16 cellular contexts compared by ENCODE assay signal in genomic region chr5:32302822-32303754, GRCh38. TPM values are rescaled to one million over a fixed set of nuclear protein-coding genes. Genes with fewer than 3 reads are reported as not detected.
DNase-seq lines count a peak whose midpoint lies in the region; ATAC-seq, FAIRE-seq and TF ChIP-seq lines count a peak whose summit lies in the region.
"Had no signal": no experiment of that assay in that cellular context is flagged by ENCODE, and none has a peak within 500 bp of the region (broad histone marks: within the 10 kb centered on the region; RNA-seq: fewer than 3 reads in every experiment).

No MANE protein-coding gene starts in this region.

- FAIRE-seq in kidney (lab: Jason Lieb, UNC), result peak; percentile 47

- H3K4me3 ChIP-seq in GM23338 (no peak overlapping the region), body of pancreas (no peak overlapping the region), kidney (ENCODE audit: low read length in 2 of 2) (peak overlapping the region in 1 of 2 donors; percentile 18)
- H3K4me3 ChIP-seq: mucosa of descending colon had no signal

- peaks cover 57% of the 10 kb centered on the region for H4K20me1 ChIP-seq in GM23338 (replicated peaks; ENCODE audit: insufficient read depth)

- H3K27ac Mint-ChIP-seq in GM23338 (0 out of 2 replicates have a peak overlapping the region, but pooled peaks have one; percentile 16), progenitor cell of endocrine pancreas (peak overlapping the region; percentile 63)
- H3K27ac Mint-ChIP-seq: activated CD4-positive, alpha-beta T cell treated with anti-CD3 and anti-CD28 coated beads, Interleukin-2, amount 10 ng/mL, durations not matched to agents 24 days and 14 days; activated naive CD8-positive, alpha-beta T cell treated with anti-CD3 and anti-CD28 coated beads for 36 hours had no signal

- no peaks in the 10 kb centered on the region for H3K27me3 ChIP-seq in GM23338 (ENCODE audit: insufficient read depth)
- no peaks in the 10 kb centered on the region for H3K27me3 ChIP-seq in body of pancreas

- TF ChIP-seq POLR2A in body of pancreas (IDR thresholded peaks at IDR 0.05), result no peak

- H3K27me3 Mint-ChIP-seq in GM23338 (ENCODE audit: insufficient read depth, low read depth, poor library complexity), result no peaks in the 10 kb centered on the region
- H3K27me3 Mint-ChIP-seq in progenitor cell of endocrine pancreas, result no peaks in the 10 kb centered on the region
- H3K27me3 Mint-ChIP-seq: activated CD4-positive, alpha-beta T cell treated with anti-CD3 and anti-CD28 coated beads, Interleukin-2, amount 10 ng/mL, durations not matched to agents 24 days and 14 days; activated naive CD8-positive, alpha-beta T cell treated with anti-CD3 and anti-CD28 coated beads for 36 hours had no signal

- H3K36me3 ChIP-seq in GM23338 (ENCODE audit: insufficient read depth), result no peaks in the 10 kb centered on the region
- H3K36me3 ChIP-seq in body of pancreas (replicated peaks in 1 of 2; ENCODE audit: insufficient read depth in 1 of 2, low read depth in 2 of 2), result no peaks in the 10 kb centered on the region
- H3K36me3 ChIP-seq in kidney (ENCODE audit: control insufficient read depth in 1 of 2, insufficient read depth in 2 of 2, low read length in 2 of 2), result no peaks in the 10 kb centered on the region

- peak overlapping the region in 1 of 2 donors; percentile 42 for H3K9ac ChIP-seq in kidney (ENCODE audit: low read length in 2 of 2)
- H3K9ac ChIP-seq: KMS-11 had no signal

- H3K9me3 ChIP-seq in body of pancreas (no peaks in the 10 kb centered on the region), kidney (ENCODE audit: control insufficient read depth in 1 of 2, low read length in 2 of 2) (no peaks in the 10 kb centered on the region)
- H3K9me3 ChIP-seq: mucosa of descending colon had no signal

- H3K4me2 ChIP-seq in GM23338, result peak overlapping the region; percentile 37; the same call in 1 of the 2 replicates
- H3K4me2 ChIP-seq: KMS-11 had no signal

- intact Hi-C loops in body of pancreas (cut with DNase I) (no loop called here), kidney (cut with DNase I) (no loop called here)

- no peaks in the 10 kb centered on the region for H3K9me2 ChIP-seq in GM23338 (ENCODE audit: insufficient read depth)

- H3K4me3 Mint-ChIP-seq in GM23338, result no peak overlapping the region
- no peak overlapping the region for H3K4me3 Mint-ChIP-seq in progenitor cell of endocrine pancreas (ENCODE audit: low read depth)
- H3K4me3 Mint-ChIP-seq: activated CD4-positive, alpha-beta T cell treated with anti-CD3 and anti-CD28 coated beads, Interleukin-2, amount 10 ng/mL, durations not matched to agents 24 days and 14 days; activated naive CD8-positive, alpha-beta T cell treated with anti-CD3 and anti-CD28 coated beads for 36 hours had no signal

- H3K79me2 ChIP-seq in GM23338 (replicated peaks; ENCODE audit: insufficient read depth), result peaks cover 100% of the 10 kb centered on the region

- DNase-seq in GM23338 (ENCODE audit: low spot score), result no peak
- DNase-seq in body of pancreas, result peak in 1 of 4 donors; percentile 47
- DNase-seq in kidney, result no peak
- DNase-seq in progenitor cell of endocrine pancreas (ENCODE audit: low spot score, unreplicated experiment), result no peak
- DNase-seq in NCI-H2196 treated with DMSO at 0.1 percent for 48 hours (lab: John Stamatoyannopoulos, UW; ENCODE audit: unreplicated experiment), result no peak
- DNase-seq: activated CD4-positive, alpha-beta T cell treated with anti-CD3 and anti-CD28 coated beads, Interleukin-2, amount 10 ng/mL, durations not matched to agents 24 days and 14 days; activated naive CD8-positive, alpha-beta T cell treated with anti-CD3 and anti-CD28 coated beads for 36 hours; effector CD8-positive, alpha-beta T cell; mucosa of descending colon; NCI-H1417; NCI-H446; stimulated activated naive CD4-positive, alpha-beta T cell had no signal

- peak; percentile 25; the same call in 1 of the 3 replicates for ATAC-seq in GM23338
- peak; percentile 73 for ATAC-seq in body of pancreas
- ATAC-seq in GM19035 (IDR thresholded peaks at IDR 0.05; ENCODE audit: unreplicated experiment), result no peak
- ATAC-seq in GM21381 (IDR thresholded peaks at IDR 0.05; ENCODE audit: unreplicated experiment), result no peak
- no peak for ATAC-seq in HG02852 (IDR thresholded peaks at IDR 0.05; ENCODE audit: unreplicated experiment)
- ATAC-seq: mucosa of descending colon had no signal

- H3K4me1 ChIP-seq in GM23338 (ENCODE audit: insufficient read depth) (peaks cover 29% of the 10 kb centered on the region), body of pancreas (peaks cover 94% of the 10 kb centered on the region), kidney (ENCODE audit: control insufficient read depth in 1 of 2, insufficient read depth in 1 of 2, low read depth in 1 of 2, low read length in 2 of 2) (peaks cover 19 to 37% of the 10 kb centered on the region in 2 donors)

- H3F3A ChIP-seq in GM23338 (replicated peaks; ENCODE audit: low read depth), result no peaks in the 10 kb centered on the region

- 37 to 39% methylated on average over 7 of the region's 7 CpGs for WGBS in body of pancreas, 2 donors

- H3K36me3 Mint-ChIP-seq in GM23338 (ENCODE audit: low read depth) (no peaks in the 10 kb centered on the region; the same call in 2 of the 3 replicates), progenitor cell of endocrine pancreas (ENCODE audit: insufficient read depth) (peaks cover 6% of the 10 kb centered on the region)

- no peak overlapping the region for H2AFZ ChIP-seq in GM23338

- H3K4me1 Mint-ChIP-seq in GM23338 (peaks cover 49% of the 10 kb centered on the region), progenitor cell of endocrine pancreas (ENCODE audit: low read depth) (peaks cover 20% of the 10 kb centered on the region)

- H3K9me3 Mint-ChIP-seq in GM23338 (no peaks in the 10 kb centered on the region), progenitor cell of endocrine pancreas (ENCODE audit: low read depth) (no peaks in the 10 kb centered on the region)
- H3K9me3 Mint-ChIP-seq: activated CD4-positive, alpha-beta T cell treated with anti-CD3 and anti-CD28 coated beads, Interleukin-2, amount 10 ng/mL, durations not matched to agents 24 days and 14 days; activated naive CD8-positive, alpha-beta T cell treated with anti-CD3 and anti-CD28 coated beads for 36 hours had no signal

- TF ChIP-seq CTCF in GM23338 (conservative IDR thresholded peaks at IDR 0.05; ENCODE audit: low read depth in 2 of 2), result no peak
- no peak for TF ChIP-seq CTCF in body of pancreas (IDR thresholded peaks at IDR 0.05)
- TF ChIP-seq CTCF in kidney (IDR thresholded peaks at IDR 0.05; ENCODE audit: borderline replicate concordance, extremely low read depth, insufficient read depth), result no peak
- no peak for TF ChIP-seq CTCF in progenitor cell of endocrine pancreas (IDR thresholded peaks at IDR 0.05; ENCODE audit: unreplicated experiment)

- H3K27ac ChIP-seq in GM23338 (ENCODE audit: low read depth) (no peak overlapping the region; the same call in 1 of the 2 replicates), body of pancreas (peak overlapping the region; percentile 43 to 87 (median 82)), kidney (ENCODE audit: low read depth in 2 of 2, low read length in 2 of 2) (peak overlapping the region; percentile 74 to 93)
- H3K27ac ChIP-seq: KMS-11 had no signal

TF ChIP-seq in GM23338, 12 proteins besides CTCF, POLR2A, EP300 and RAD21 (continues in another document):
- TF ChIP-seq ZNF114 (CRISPR knock-in tag; IDR thresholded peaks at IDR 0.05), result no peak
- no peak for TF ChIP-seq STAT1 (IDR thresholded peaks at IDR 0.05; ENCODE audit: unreplicated experiment)
- TF ChIP-seq JUNB (IDR thresholded peaks at IDR 0.05; ENCODE audit: unreplicated experiment), result no peak
- no peak for TF ChIP-seq NANOG (IDR thresholded peaks at IDR 0.05; ENCODE audit: borderline replicate concordance)

RNA-seq across cellular contexts. Expression of gene MTMR12, which starts 9.7 kb away (rescaled TPM):
- 47.4 and 51.6 TPM in 2 replicates for total RNA-seq in GM23338 (2014; rRNA removed; shearing (Covaris generic))
- polyA plus RNA-seq in GM23338 (2016; fragmentation: Nextera tagmentation; extraction: Ambion mirVana), result 17.7 and 18.3 TPM in 2 replicates
- 10 to 100 TPM; 31.1 to 65.6 TPM for total RNA-seq in body of pancreas
- total RNA-seq in kidney, result 52.8 TPM
- 9.3 TPM for polyA plus RNA-seq in kidney (ENCODE audit: insufficient read depth, low read depth, low replicate concordance)
- 30.6 and 30.9 TPM in 2 replicates for total RNA-seq in progenitor cell of endocrine pancreas

Comparison
In these comparisons a context has a peak if more than half of its experiments do, and no peak if none do; other contexts are left out.
1. ATAC-seq: peak in GM23338 (single experiment) and body of pancreas (single experiment); none in GM19035 (single experiment), GM21381 (single experiment) and HG02852 (single experiment).